In genomic region chr7:30923774-30924413, GRCh38 we compare ENCODE assay signal across 15 cellular contexts. TPM values are rescaled to one million over a fixed set of nuclear protein-coding genes. Genes with fewer than 3 reads are reported as not detected.
DNase-seq lines count a peak whose midpoint lies in the region; ATAC-seq lines count a peak whose summit lies in the region.
"Had no signal": no experiment of that assay in that cellular context is flagged by ENCODE, and none has a peak within 500 bp of the region (broad histone marks: within the 10 kb centered on the region; RNA-seq: fewer than 3 reads in every experiment).

No MANE protein-coding gene starts in this region.

- no peaks in the 10 kb centered on the region for H3K36me3 Mint-ChIP-seq in activated CD4-positive, alpha-beta T cell treated with anti-CD3 and anti-CD28 coated beads, Interleukin-2, amount 10 ng/mL, durations not matched to agents 7 days and 5 days (ENCODE audit: low read depth)
- no peaks in the 10 kb centered on the region for H3K36me3 Mint-ChIP-seq in activated CD4-positive, alpha-beta memory T cell treated with anti-CD3 and anti-CD28 coated beads, Interleukin-2, amount 10 ng/mL, durations not matched to agents 7 days and 5 days (ENCODE audit: low read depth)
- H3K36me3 Mint-ChIP-seq: CD8-positive, alpha-beta memory T cell had no signal

- no peaks in the 10 kb centered on the region for H3K9me3 Mint-ChIP-seq in activated CD4-positive, alpha-beta T cell treated with anti-CD3 and anti-CD28 coated beads, Interleukin-2, amount 10 ng/mL, durations not matched to agents 7 days and 5 days
- no peaks in the 10 kb centered on the region for H3K9me3 Mint-ChIP-seq in activated CD4-positive, alpha-beta memory T cell treated with anti-CD3 and anti-CD28 coated beads, Interleukin-2, amount 10 ng/mL, durations not matched to agents 7 days and 5 days

- no peak overlapping the region for H3K4me3 Mint-ChIP-seq in activated CD4-positive, alpha-beta T cell treated with anti-CD3 and anti-CD28 coated beads, Interleukin-2, amount 10 ng/mL, durations not matched to agents 7 days and 5 days
- no peak overlapping the region for H3K4me3 Mint-ChIP-seq in activated CD4-positive, alpha-beta memory T cell treated with anti-CD3 and anti-CD28 coated beads, Interleukin-2, amount 10 ng/mL, durations not matched to agents 7 days and 5 days
- H3K4me3 Mint-ChIP-seq: CD8-positive, alpha-beta memory T cell had no signal

- DNase-seq in activated CD4-positive, alpha-beta T cell treated with anti-CD3 and anti-CD28 coated beads for 1 hour, result peak; percentile 4
- DNase-seq in activated CD4-positive, alpha-beta T cell treated with anti-CD3 and anti-CD28 coated beads, Interleukin-2, amount 10 ng/mL, durations not matched to agents 7 days and 5 days, result no peak
- DNase-seq in activated CD4-positive, alpha-beta memory T cell treated with anti-CD3 and anti-CD28 coated beads, Interleukin-2, amount 10 ng/mL, durations not matched to agents 7 days and 5 days, result peak; percentile 9
- DNase-seq in left lobe of liver (ENCODE audit: low spot score) (peak; percentile 31), NCI-H2227 treated with DMSO at 0.1 percent for 48 hours (lab: John Stamatoyannopoulos, UW) (no peak), amniotic stem cell (lab: John Stamatoyannopoulos, UW) (no peak), NCI-H146 (lab: John Stamatoyannopoulos, UW) (no peak)
- DNase-seq in stimulated activated CD8-positive, alpha-beta memory T cell treated with anti-CD3 and anti-CD28 coated beads, Interleukin-4, amount 100 ng/mL, for 48 hours, result peak; percentile 9
- DNase-seq: anterior cingulate cortex, NCI-H187 treated with DMSO at 0.1 percent for 48 hours had no signal

- H3K27ac Mint-ChIP-seq in activated CD4-positive, alpha-beta T cell treated with anti-CD3 and anti-CD28 coated beads, Interleukin-2, amount 10 ng/mL, durations not matched to agents 7 days and 5 days, result no peak overlapping the region
- no peak overlapping the region for H3K27ac Mint-ChIP-seq in activated CD4-positive, alpha-beta memory T cell treated with anti-CD3 and anti-CD28 coated beads, Interleukin-2, amount 10 ng/mL, durations not matched to agents 7 days and 5 days
- H3K27ac Mint-ChIP-seq: CD8-positive, alpha-beta memory T cell had no signal

- no peaks in the 10 kb centered on the region for H3K4me1 Mint-ChIP-seq in activated CD4-positive, alpha-beta T cell treated with anti-CD3 and anti-CD28 coated beads, Interleukin-2, amount 10 ng/mL, durations not matched to agents 7 days and 5 days
- no peaks in the 10 kb centered on the region for H3K4me1 Mint-ChIP-seq in activated CD4-positive, alpha-beta memory T cell treated with anti-CD3 and anti-CD28 coated beads, Interleukin-2, amount 10 ng/mL, durations not matched to agents 7 days and 5 days
- H3K4me1 Mint-ChIP-seq: CD8-positive, alpha-beta memory T cell had no signal

- CTCF ChIA-PET in activated CD4-positive, alpha-beta T cell treated with anti-CD3 and anti-CD28 coated beads, Interleukin-2, amount 10 ng/mL, durations not matched to agents 7 days and 5 days (lab: Charles Lee), result interaction anchor here (1.1 to 1.5 kb wide), 3 partner anchors 9 to 60 kb away, joined by 4 to 5 read pairs (median 4); no protein-coding TSS in a partner anchor
- CTCF ChIA-PET in activated CD4-positive, alpha-beta memory T cell treated with anti-CD3 and anti-CD28 coated beads, Interleukin-2, amount 10 ng/mL, durations not matched to agents 7 days and 5 days (lab: Charles Lee), result interaction anchor here (1.4 kb wide), 1 partner anchor 15 kb away, joined by 7 read pairs; no protein-coding TSS in a partner anchor

- POLR2A ChIA-PET in activated CD4-positive, alpha-beta T cell treated with anti-CD3 and anti-CD28 coated beads, Interleukin-2, amount 10 ng/mL, durations not matched to agents 7 days and 5 days (lab: Charles Lee), result interaction anchor here (0.7 kb wide), 1 partner anchor 17 kb away, joined by 3 read pairs; no protein-coding TSS in a partner anchor
- POLR2A ChIA-PET in activated CD4-positive, alpha-beta memory T cell treated with anti-CD3 and anti-CD28 coated beads, Interleukin-2, amount 10 ng/mL, durations not matched to agents 7 days and 5 days (lab: Charles Lee), result no interaction called here

- no peaks in the 10 kb centered on the region for H3K27me3 Mint-ChIP-seq in activated CD4-positive, alpha-beta T cell treated with anti-CD3 and anti-CD28 coated beads, Interleukin-2, amount 10 ng/mL, durations not matched to agents 7 days and 5 days
- H3K27me3 Mint-ChIP-seq in activated CD4-positive, alpha-beta memory T cell treated with anti-CD3 and anti-CD28 coated beads, Interleukin-2, amount 10 ng/mL, durations not matched to agents 7 days and 5 days, result no peaks in the 10 kb centered on the region

- no peak for ATAC-seq in left lobe of liver

RNA-seq across cellular contexts. Expression of gene AQP1, which starts 12.2 kb away (rescaled TPM):
- total RNA-seq in activated CD4-positive, alpha-beta T cell treated with anti-CD3 and anti-CD28 coated beads, Interleukin-2, amount 10 ng/mL, durations not matched to agents 7 days and 5 days, result under 1 TPM; 0.12 to 0.21 TPM
- total RNA-seq in activated CD4-positive, alpha-beta memory T cell treated with anti-CD3 and anti-CD28 coated beads, Interleukin-2, amount 10 ng/mL, durations not matched to agents 7 days and 5 days, result under 1 TPM; 0.18 to 0.25 TPM
- total RNA-seq in left lobe of liver, result 16.6 TPM
- total RNA-seq: T-helper 2 cell treated with Interferon-gamma antibody and Interleukin-4, amounts not matched to agents 100 ng/mL and 5 ng/mL, for 36 hours had no signal

RNA-seq across cellular contexts. Expression of gene GHRHR, which starts 39.9 kb away (rescaled TPM):
- total RNA-seq in activated CD4-positive, alpha-beta T cell treated with anti-CD3 and anti-CD28 coated beads, Interleukin-2, amount 10 ng/mL, durations not matched to agents 7 days and 5 days, result not detected
- not detected for total RNA-seq in activated CD4-positive, alpha-beta memory T cell treated with anti-CD3 and anti-CD28 coated beads, Interleukin-2, amount 10 ng/mL, durations not matched to agents 7 days and 5 days
- total RNA-seq in left lobe of liver, result 0.83 TPM
- total RNA-seq: A172; CD8-positive, alpha-beta memory T cell; dermis microvascular lymphatic vessel endothelial cell; mononuclear cell; T-helper 2 cell treated with Interferon-gamma antibody and Interleukin-4, amounts not matched to agents 100 ng/mL and 5 ng/mL, for 36 hours had no signal

Comparison
In these comparisons a context has a peak if more than half of its experiments do, and no peak if none do; other contexts are left out.
1. DNase-seq: peak in activated CD4-positive, alpha-beta T cell treated with anti-CD3 and anti-CD28 coated beads for 1 hour (single experiment), activated CD4-positive, alpha-beta memory T cell treated with anti-CD3 and anti-CD28 coated beads, Interleukin-2, amount 10 ng/mL, durations not matched to agents 7 days and 5 days (single experiment), left lobe of liver (single experiment) and stimulated activated CD8-positive, alpha-beta memory T cell treated with anti-CD3 and anti-CD28 coated beads, Interleukin-4, amount 100 ng/mL, for 48 hours (single experiment); none in activated CD4-positive, alpha-beta T cell treated with anti-CD3 and anti-CD28 coated beads, Interleukin-2, amount 10 ng/mL, durations not matched to agents 7 days and 5 days (single experiment), NCI-H2227 treated with DMSO at 0.1 percent for 48 hours (single experiment), amniotic stem cell (single experiment) and NCI-H146 (single experiment).
2. RNA of gene AQP1, which starts 12.2 kb away (total RNA-seq): 16.6 TPM in left lobe of liver (single experiment); 0.18 to 0.25 TPM in activated CD4-positive, alpha-beta memory T cell treated with anti-CD3 and anti-CD28 coated beads, Interleukin-2, amount 10 ng/mL, durations not matched to agents 7 days and 5 days and 0.12 to 0.21 TPM in activated CD4-positive, alpha-beta T cell treated with anti-CD3 and anti-CD28 coated beads, Interleukin-2, amount 10 ng/mL, durations not matched to agents 7 days and 5 days; every median in the first group is over 10 times any median in the second.